Comparison of ENCODE assay signal across 8 cellular contexts in genomic region chr14:75307700-75308379, GRCh38. TPM values are rescaled to one million over a fixed set of nuclear protein-coding genes. Genes with fewer than 3 reads are reported as not detected.
DNase-seq lines count a peak whose midpoint lies in the region; ATAC-seq and TF ChIP-seq lines count a peak whose summit lies in the region.

No MANE protein-coding gene starts in this region.

- TF ChIP-seq CTCF in GM10266 (IDR thresholded peaks at IDR 0.05; ENCODE audit: control insufficient read depth, insufficient read depth, low read depth, missing control alignments) (peak; percentile 96), SK-N-SH (IDR thresholded peaks at IDR 0.05) (peak; percentile 95), parathyroid adenoma (IDR thresholded peaks at IDR 0.05) (peak; percentile 88)

- H3K36me3 Mint-ChIP-seq in activated naive CD4-positive, alpha-beta T cell treated with anti-CD3 and anti-CD28 coated beads, Interleukin-2, amount 10 ng/mL, durations not matched to agents 7 days and 5 days = no peaks in the 10 kb centered on the region

- peaks cover 6 to 14% of the 10 kb centered on the region in 2 experiments; a peak in 2 of 4 replicates for H3K4me1 ChIP-seq in SK-N-SH (ENCODE audit: control insufficient read depth in 1 of 2, insufficient read depth in 2 of 2, low read depth in 1 of 2, low read length in 1 of 2)
- peaks cover 13% of the 10 kb centered on the region for H3K4me1 ChIP-seq in parathyroid adenoma
- H3K4me1 ChIP-seq in aorta (ENCODE audit: control insufficient read depth in 1 of 2, insufficient read depth in 2 of 2, low read length in 2 of 2) = peaks cover 0 to 3% of the 10 kb centered on the region in 2 donors

- H3K27me3 Mint-ChIP-seq in activated naive CD4-positive, alpha-beta T cell treated with anti-CD3 and anti-CD28 coated beads, Interleukin-2, amount 10 ng/mL, durations not matched to agents 7 days and 5 days = peaks cover 8% of the 10 kb centered on the region

- 12% methylated on average over 12 of the region's 12 CpGs for WGBS in SK-N-SH (ENCODE audit: low lambda C conversion rate)
- 16 to 18% methylated on average over 12 of the region's 12 CpGs for WGBS in aorta, 2 donors

- H4K20me1 ChIP-seq in SK-N-SH (ENCODE audit: insufficient read depth) = no peaks in the 10 kb centered on the region

- H3K36me3 ChIP-seq in SK-N-SH (replicated peaks in 1 of 2; ENCODE audit: control insufficient read depth in 1 of 2, insufficient read depth in 2 of 2, low read length in 1 of 2) (no peaks in the 10 kb centered on the region), parathyroid adenoma (ENCODE audit: control insufficient read depth, insufficient read depth, low read length) (no peaks in the 10 kb centered on the region), aorta (ENCODE audit: control insufficient read depth in 1 of 2, insufficient read depth in 2 of 2, low read length in 1 of 2) (no peaks in the 10 kb centered on the region)

- H3K4me3 ChIP-seq in SK-N-SH (ENCODE audit: low read depth in 2 of 2, low read length in 1 of 2) (peak overlapping the region in 1 of 2 experiments; percentile 46; a peak in 1 of 4 replicates), parathyroid adenoma (ENCODE audit: low read depth, low read length) (no peak overlapping the region), aorta (ENCODE audit: low read length in 2 of 2) (no peak overlapping the region)

- TF ChIP-seq EP300 in SK-N-SH (IDR thresholded peaks at IDR 0.05; ENCODE audit: borderline replicate concordance in 1 of 2, low read depth in 1 of 2, low read length in 1 of 2) = no peak

- intact Hi-C loops in aorta (cut with DNase I) = loop anchor here (2.0 kb wide), 2 partner anchors 183 to 253 kb away; no protein-coding TSS in a partner anchor

- DNase-seq in GM10266 (ENCODE audit: extremely low spot score) (peak; percentile 53), NCI-H1092 treated with DMSO at 0.1 percent for 48 hours (lab: John Stamatoyannopoulos, UW) (peak; percentile 86), SK-N-SH (peak; percentile 70), glomerular visceral epithelial cell (ENCODE audit: extremely low spot score) (peak; percentile 77), aorta (peak; percentile 90 to 95)
- peak; percentile 82 for DNase-seq in activated naive CD4-positive, alpha-beta T cell treated with anti-CD3 and anti-CD28 coated beads, Interleukin-2, amount 10 ng/mL, durations not matched to agents 7 days and 5 days

- H3K4me2 ChIP-seq in SK-N-SH (no peak overlapping the region), parathyroid adenoma (ENCODE audit: low read length) (no peak overlapping the region)

- H3K79me2 ChIP-seq in SK-N-SH (ENCODE audit: insufficient read depth) = no peaks in the 10 kb centered on the region
- no peaks in the 10 kb centered on the region for H3K79me2 ChIP-seq in parathyroid adenoma

- H3K4me1 Mint-ChIP-seq in activated naive CD4-positive, alpha-beta T cell treated with anti-CD3 and anti-CD28 coated beads, Interleukin-2, amount 10 ng/mL, durations not matched to agents 7 days and 5 days = peaks cover 13% of the 10 kb centered on the region

- CTCF ChIA-PET in SK-N-SH (lab: Yijun Ruan, JAX) = interaction anchor here (0.6 to 15.1 kb wide), 57 partner anchors 9 to 400 kb away, joined by 3 to 291 read pairs (median 4); partner anchors contain the start of genes NEK9 and PGF
- CTCF ChIA-PET in activated naive CD4-positive, alpha-beta T cell treated with anti-CD3 and anti-CD28 coated beads, Interleukin-2, amount 10 ng/mL, durations not matched to agents 7 days and 5 days (lab: Charles Lee) = interaction anchor here (0.6 to 7.9 kb wide), 10 partner anchors 20 to 348 kb away, joined by 3 to 81 read pairs (median 6); no protein-coding TSS in a partner anchor

- no peaks in the 10 kb centered on the region for H3F3A ChIP-seq in SK-N-SH (replicated peaks; ENCODE audit: insufficient read depth)

- H3K27ac ChIP-seq in SK-N-SH (ENCODE audit: low read depth in 2 of 2, low read length in 1 of 2) (no peak overlapping the region), parathyroid adenoma (peak overlapping the region; percentile 10), aorta (ENCODE audit: low read depth in 1 of 2, low read length in 2 of 2) (no peak overlapping the region)

- TF ChIP-seq RAD21 in SK-N-SH (IDR thresholded peaks at IDR 0.05; ENCODE audit: low read length) = peak; percentile 97

- no peaks in the 10 kb centered on the region for H3K9me2 ChIP-seq in SK-N-SH

- POLR2A ChIA-PET in SK-N-SH (lab: Yijun Ruan, JAX) = interaction anchor here (1.1 kb wide), 1 partner anchor 120 kb away, joined by 4 read pairs; the partner anchor contains the start of gene JDP2

- H3K27me3 ChIP-seq in SK-N-SH (ENCODE audit: insufficient read depth) (no peaks in the 10 kb centered on the region), parathyroid adenoma (ENCODE audit: control insufficient read depth, insufficient read depth, low read length) (no peaks in the 10 kb centered on the region), aorta (ENCODE audit: control insufficient read depth in 1 of 2, insufficient read depth in 2 of 2, low read length in 1 of 2) (no peaks in the 10 kb centered on the region)

- H3K9me3 Mint-ChIP-seq in activated naive CD4-positive, alpha-beta T cell treated with anti-CD3 and anti-CD28 coated beads, Interleukin-2, amount 10 ng/mL, durations not matched to agents 7 days and 5 days = no peaks in the 10 kb centered on the region

- H2AFZ ChIP-seq in SK-N-SH (ENCODE audit: low read depth) (peak overlapping the region; percentile 82; the same call in 1 of the 2 replicates), parathyroid adenoma (peak overlapping the region; percentile 70)

- ATAC-seq in aorta (ENCODE audit: low FRiP score) (peak; percentile 84), HG03571 (IDR thresholded peaks at IDR 0.05; ENCODE audit: unreplicated experiment) (no peak)

- H3K4me3 Mint-ChIP-seq in activated naive CD4-positive, alpha-beta T cell treated with anti-CD3 and anti-CD28 coated beads, Interleukin-2, amount 10 ng/mL, durations not matched to agents 7 days and 5 days = no peak overlapping the region

- H3K9ac ChIP-seq in SK-N-SH (no peak overlapping the region), parathyroid adenoma (no peak overlapping the region)

- no peak overlapping the region for H3K27ac Mint-ChIP-seq in activated naive CD4-positive, alpha-beta T cell treated with anti-CD3 and anti-CD28 coated beads, Interleukin-2, amount 10 ng/mL, durations not matched to agents 7 days and 5 days

- H3K9me3 ChIP-seq in SK-N-SH = no peaks in the 10 kb centered on the region
- no peaks in the 10 kb centered on the region for H3K9me3 ChIP-seq in parathyroid adenoma (ENCODE audit: control insufficient read depth, low read length)
- H3K9me3 ChIP-seq in aorta (ENCODE audit: control insufficient read depth, low read length) = no peaks in the 10 kb centered on the region

TF ChIP-seq in SK-N-SH, 30 proteins besides CTCF, POLR2A, EP300 and RAD21:
- TF ChIP-seq MAX (IDR thresholded peaks at IDR 0.05; ENCODE audit: low read depth) (0 out of 2 replicates have a peak, but pooled peaks have one; percentile 63), TCF12 (IDR thresholded peaks at IDR 0.05) (no peak), RCOR1 (IDR thresholded peaks at IDR 0.05; ENCODE audit: low read length) (peak; percentile 53; the same call in 1 of the 2 replicates), POLR2AphosphoS5 (IDR thresholded peaks at IDR 0.05; ENCODE audit: low read depth, low read length) (no peak), SMC3 (IDR thresholded peaks at IDR 0.05; ENCODE audit: low read depth, low read length) (peak; percentile 97), MEF2A (IDR thresholded peaks at IDR 0.05; ENCODE audit: borderline replicate concordance, low read depth) (no peak), MXI1 (IDR thresholded peaks at IDR 0.05; ENCODE audit: low read depth, low read length) (peak; percentile 50; the same call in 1 of the 2 replicates), YY1 (IDR thresholded peaks at IDR 0.05; ENCODE audit: low read depth) (peak; percentile 60; the same call in 1 of the 2 replicates), CHD2 (IDR thresholded peaks at IDR 0.05; ENCODE audit: low read length, partially characterized antibody) (peak; percentile 39), TAF1 (IDR thresholded peaks at IDR 0.05; ENCODE audit: borderline replicate concordance, low read depth, low read length) (no peak), TEAD4 (IDR thresholded peaks at IDR 0.05; ENCODE audit: borderline replicate concordance, insufficient read depth) (no peak), GABPA (IDR thresholded peaks at IDR 0.05; ENCODE audit: low read depth) (no peak)

RNA-seq across cellular contexts. Expression of gene FOS, which starts 29.2 kb away (rescaled TPM):
- 285 and 309 TPM in 2 replicates for polyA plus RNA-seq in SK-N-SH (2012; rRNA removed)
- 143 and 157 TPM in 2 replicates for polyA plus RNA-seq in SK-N-SH (2012; cell fraction: cytosol; rRNA removed)
- 1,026 and 1,160 TPM in 2 replicates for polyA plus RNA-seq in SK-N-SH (2012; cell fraction: nucleus; rRNA removed)
- total RNA-seq in aorta = 1,000 to 10,000 TPM in 1 of 2 donors, 100 to 1,000 TPM in 1; 129 to 2,160 TPM
- 100 to 1,000 TPM; 154 to 504 TPM for polyA plus RNA-seq in aorta
